In genomic region chr6:5004373-5005037, GRCh38 we compare ENCODE assay signal across 8 cellular contexts. TPM values are rescaled to one million over a fixed set of nuclear protein-coding genes. Genes with fewer than 3 reads are reported as not detected.
A peak's percentile ranks its signal among the peaks of the same experiment; 100 is the strongest.
DNase-seq lines count a peak whose midpoint lies in the region; TF ChIP-seq lines count a peak whose summit lies in the region.

No MANE protein-coding gene starts in this region.

- H3K36me3 ChIP-seq in HUES48 (ENCODE audit: control insufficient read depth, insufficient read depth, low read length) (peaks cover 11% of the 10 kb centered on the region), mucosa of stomach (ENCODE audit: control insufficient read depth, insufficient read depth, low read length) (no peaks in the 10 kb centered on the region)

- TF ChIP-seq CTCF in CD14-positive monocyte (IDR thresholded peaks at IDR 0.05) (no peak), brain (conservative IDR thresholded peaks at IDR 0.05) (no peak)

- H3K4me1 Mint-ChIP-seq in CD14-positive monocyte (peaks cover 8% of the 10 kb centered on the region), brain (peaks cover 15% of the 10 kb centered on the region)

- no peaks in the 10 kb centered on the region for H3K9me3 Mint-ChIP-seq in CD14-positive monocyte
- H3K9me3 Mint-ChIP-seq in brain, result peaks cover 0 to 3% (median 0%) of the 10 kb centered on the region in 5 experiments

- H3K4me1 ChIP-seq in HUES48 (ENCODE audit: control insufficient read depth, insufficient read depth, low read length) (peaks cover 5% of the 10 kb centered on the region; the same call in 1 of the 2 replicates), mucosa of stomach (ENCODE audit: control insufficient read depth, insufficient read depth, low read length) (peaks cover 5% of the 10 kb centered on the region)

- H3K9ac ChIP-seq in HUES48 (ENCODE audit: low read depth, low read length) (peak overlapping the region; percentile 73; the same call in 1 of the 2 replicates), mucosa of stomach (ENCODE audit: low read length) (peak overlapping the region; percentile 86)

- H3K27me3 Mint-ChIP-seq in CD14-positive monocyte (ENCODE audit: low read depth in 3 of 3), result no peaks in the 10 kb centered on the region
- H3K27me3 Mint-ChIP-seq in brain, result peaks cover 6% of the 10 kb centered on the region

- H3K27ac Mint-ChIP-seq in CD14-positive monocyte (peak overlapping the region; percentile 76 to 95 (median 90)), brain (peak overlapping the region; percentile 94 to 99 (median 97))

- intact Hi-C loops in CD14-positive monocyte (cut with micrococcal nuclease), result loop anchor here (5.0 kb wide), 2 partner anchors 227 to 1887 kb away; partner anchors contain the start of genes CDYL (in 2 of the 2) and BPHL (in 1 of the 2)

- H3K36me3 Mint-ChIP-seq in CD14-positive monocyte (peaks cover 12 to 15% of the 10 kb centered on the region in 2 donors), brain (peaks cover 14% of the 10 kb centered on the region)

- peak overlapping the region; percentile 64 for H3K27ac ChIP-seq in HUES48 (ENCODE audit: low read depth, low read length)

- H3K4me3 Mint-ChIP-seq in CD14-positive monocyte (peak overlapping the region; percentile 94 to 97), brain (peak overlapping the region; percentile 91 to 95 (median 94))

- H3K4me3 ChIP-seq in HUES48 (ENCODE audit: low read depth, low read length), result peak overlapping the region; percentile 98
- H3K4me3 ChIP-seq in mucosa of stomach (ENCODE audit: low read length), result peak overlapping the region; percentile 84

- H3K9me3 ChIP-seq in HUES48 (ENCODE audit: control insufficient read depth, insufficient read depth, low read length) (no peaks in the 10 kb centered on the region), mucosa of stomach (ENCODE audit: control insufficient read depth, low read length) (no peaks in the 10 kb centered on the region)

- DNase-seq in CD14-positive monocyte (ENCODE audit: low spot score) (no peak), medulla oblongata (ENCODE audit: extremely low spot score) (no peak), foreskin melanocyte (no peak), T1000 (lab: John Stamatoyannopoulos, UW) (no peak), GM19240 (ENCODE audit: insufficient read length, low spot score) (no peak)

- H3K27me3 ChIP-seq in HUES48 (ENCODE audit: control insufficient read depth, insufficient read depth, low read length) (no peaks in the 10 kb centered on the region), mucosa of stomach (ENCODE audit: control insufficient read depth, insufficient read depth, low read length) (no peaks in the 10 kb centered on the region)

RNA-seq across cellular contexts. Expression of gene RPP40, which starts 0.7 kb away (rescaled TPM):
- 10 to 100 TPM in 1 of 2 donors, 1 to 10 TPM in 1; 7.4 to 11.1 TPM for polyA plus RNA-seq in CD14-positive monocyte
- polyA plus RNA-seq in brain (ENCODE audit: insufficient read depth, low read depth, low replicate concordance), result 9.0 TPM
